In genomic region chr6:2616796-2617195, GRCh38 we compare ENCODE assay signal across 16 cellular contexts.
DNase-seq lines count a peak whose midpoint lies in the region; TF ChIP-seq lines count a peak whose summit lies in the region.
"Had no signal": no experiment of that assay in that cellular context is flagged by ENCODE, and none has a peak within 500 bp of the region (broad histone marks: within the 10 kb centered on the region; RNA-seq: fewer than 3 reads in every experiment).

No MANE protein-coding gene starts in this region.

- H3K4me3 Mint-ChIP-seq in osteocyte (ENCODE audit: unreplicated experiment): no peak overlapping the region

- H3K4me3 ChIP-seq in SK-N-MC: no peak overlapping the region
- H3K4me3 ChIP-seq: A549 had no signal

- H3K9me3 ChIP-seq in SK-N-MC (ENCODE audit: low read depth, low read length): no peaks in the 10 kb centered on the region
- H3K9me3 ChIP-seq: A549 had no signal

- DNase-seq in EL (peak; percentile 51), SK-N-MC (ENCODE audit: low read depth, low spot score) (peak; percentile 62), fibroblast of gingiva (ENCODE audit: low read depth) (peak; percentile 29), osteocyte (ENCODE audit: extremely low spot score, unreplicated experiment) (no peak), middle frontal gyrus (ENCODE audit: extremely low spot score, low spot score) (no peak), cerebellar cortex (ENCODE audit: low spot score) (no peak)
- no peak for DNase-seq in activated naive CD4-positive, alpha-beta T cell treated with Interleukin-2 at 50 U/mL for 16 hours
- DNase-seq: GOT3, NCI-H1048, NCI-H146, NCI-H2081 treated with DMSO at 0.1 percent for 48 hours, NCI-H2227 treated with DMSO at 0.1 percent for 48 hours, NCI-H524, Right ventricle myocardium superior had no signal

- H3K27ac Mint-ChIP-seq in osteocyte (ENCODE audit: unreplicated experiment): peak overlapping the region; percentile 34

- no peak for TF ChIP-seq CTCF in osteocyte (IDR thresholded peaks at IDR 0.05)

- no peaks in the 10 kb centered on the region for H3K9me3 Mint-ChIP-seq in osteocyte (ENCODE audit: unreplicated experiment)

- H3K9ac ChIP-seq in SK-N-MC (ENCODE audit: insufficient read length): no peak overlapping the region

- H3K27me3 Mint-ChIP-seq in osteocyte (ENCODE audit: unreplicated experiment): peaks cover 5% of the 10 kb centered on the region

- H3K4me1 Mint-ChIP-seq in osteocyte (ENCODE audit: unreplicated experiment): peaks cover 21% of the 10 kb centered on the region

- H3K36me3 ChIP-seq in SK-N-MC (ENCODE audit: insufficient read depth, low read length): no peaks in the 10 kb centered on the region

- no peak overlapping the region for H3K27ac ChIP-seq in SK-N-MC
- H3K27ac ChIP-seq: A549, C4-2B had no signal

- H3K36me3 Mint-ChIP-seq in osteocyte (ENCODE audit: unreplicated experiment): peaks cover 2% of the 10 kb centered on the region

Comparison
In these comparisons a context has a peak if more than half of its experiments do, and no peak if none do; other contexts are left out.
1. DNase-seq: peak in EL (single experiment), SK-N-MC (single experiment) and fibroblast of gingiva (single experiment); none in osteocyte (single experiment), middle frontal gyrus (single experiment), cerebellar cortex (single experiment) and activated naive CD4-positive, alpha-beta T cell treated with Interleukin-2 at 50 U/mL for 16 hours (single experiment).